Comparison of ENCODE assay signal across 23 cellular contexts in genomic region chr2:129912066-129912820, GRCh38.
DNase-seq lines count a peak whose midpoint lies in the region; ATAC-seq and TF ChIP-seq lines count a peak whose summit lies in the region.
"Had no signal": no experiment of that assay in that cellular context is flagged by ENCODE, and none has a peak within 500 bp of the region (broad histone marks: within the 10 kb centered on the region; RNA-seq: fewer than 3 reads in every experiment).

No MANE protein-coding gene starts in this region.

- H3K9me3 ChIP-seq in H9 (ENCODE audit: control insufficient read depth, low read depth, low read length) (no peaks in the 10 kb centered on the region), esophagus muscularis mucosa (peaks cover 0 to 6% (median 0%) of the 10 kb centered on the region in 4 donors), testis (no peaks in the 10 kb centered on the region)
- H3K9me3 ChIP-seq: Caco-2, SJSA1 had no signal

- H4K20me1 ChIP-seq in H9 (ENCODE audit: control insufficient read depth, insufficient read depth, insufficient read length): peaks cover 3% of the 10 kb centered on the region
- H4K20me1 ChIP-seq: BLaER1 treated with 17β-estradiol and CSF1 and Interleukin-3, amounts not matched to agents 10 nM and 100 nM had no signal

- H3K27me3 Mint-ChIP-seq in H9 (ENCODE audit: low read depth): peaks cover 8% of the 10 kb centered on the region
- peaks cover 19% of the 10 kb centered on the region for H3K27me3 Mint-ChIP-seq in chondrocyte (ENCODE audit: low read depth)
- H3K27me3 Mint-ChIP-seq: CD4-positive, alpha-beta memory T cell had no signal

- H3K27ac ChIP-seq in H9 (ENCODE audit: insufficient read length, low read depth, low read length) (no peak overlapping the region), esophagus muscularis mucosa (replicated peaks in 1 of 4) (no peak overlapping the region), testis (no peak overlapping the region)
- H3K27ac ChIP-seq: 22Rv1; BLaER1 treated with 17β-estradiol and CSF1 and Interleukin-3, amounts not matched to agents 10 nM and 100 nM; GM23248; SJSA1 had no signal

- peak; percentile 32 for DNase-seq in activated CD8-positive, alpha-beta memory T cell treated with anti-CD3 and anti-CD28 coated beads for 24 hours
- DNase-seq in activated CD8-positive, alpha-beta memory T cell treated with anti-CD3 and anti-CD28 coated beads, Interleukin-2, amount 50 U/mL, for 48 hours: no peak
- peak; percentile 23 for DNase-seq in H9
- DNase-seq in esophagus muscularis mucosa (ENCODE audit: extremely low spot score): peak; percentile 89
- peak; percentile 4 for DNase-seq in testis
- no peak for DNase-seq in chondrocyte (ENCODE audit: low spot score)
- no peak for DNase-seq in SKM-1 (lab: John Stamatoyannopoulos, UW; ENCODE audit: unreplicated experiment)
- DNase-seq: ACHN; CD4-positive, alpha-beta memory T cell; DMS 273 treated with DMSO at 0.1 percent for 48 hours; DMS79 treated with DMSO at 0.1 percent for 48 hours; GM23248; Kasumi-1; NCI-H1694; NCI-H2081; NCI-H2171; NCI-H524 treated with DMSO at 0.1 percent for 48 hours; OCI-M1 had no signal

- no peak overlapping the region for H2BK5ac ChIP-seq in H9 (ENCODE audit: insufficient read length, low read length)

- H3K9me3 Mint-ChIP-seq in H9: no peaks in the 10 kb centered on the region; a peak in 1 of 5 replicates
- H3K9me3 Mint-ChIP-seq in chondrocyte (ENCODE audit: low read depth): peaks cover 2% of the 10 kb centered on the region

- H2BK120ac ChIP-seq in H9 (ENCODE audit: low read depth, low read length, poor library complexity, severe bottlenecking): no peak overlapping the region

- H3K14ac ChIP-seq in H9 (ENCODE audit: insufficient read depth, low read length): peak overlapping the region; percentile 14; the same call in 1 of the 2 replicates

- no peaks in the 10 kb centered on the region for H3K79me2 ChIP-seq in H9 (ENCODE audit: insufficient read depth, low read length)

- H3K4me3 Mint-ChIP-seq in H9 (no peak overlapping the region), chondrocyte (ENCODE audit: unreplicated experiment) (no peak overlapping the region)
- H3K4me3 Mint-ChIP-seq: CD4-positive, alpha-beta memory T cell had no signal

- H3K36me3 ChIP-seq in esophagus muscularis mucosa (no peaks in the 10 kb centered on the region), testis (ENCODE audit: low read depth, missing control alignments) (no peaks in the 10 kb centered on the region)
- H3K36me3 ChIP-seq: BLaER1 treated with 17β-estradiol and CSF1 and Interleukin-3, amounts not matched to agents 10 nM and 100 nM; SJSA1 had no signal

- no peak overlapping the region for H4K5ac ChIP-seq in H9 (ENCODE audit: insufficient read length, low read depth, low read length)

- H3K4me2 ChIP-seq in H9 (ENCODE audit: insufficient read depth, insufficient read length, low read length): no peak overlapping the region
- H3K4me2 ChIP-seq: BLaER1 treated with 17β-estradiol and CSF1 and Interleukin-3, amounts not matched to agents 10 nM and 100 nM had no signal

- no peak overlapping the region for H3K56ac ChIP-seq in H9 (ENCODE audit: insufficient read length, low read depth, low read length)

- H3K27me3 ChIP-seq in H9 (ENCODE audit: insufficient read depth, low read length): no peaks in the 10 kb centered on the region; the same call in 1 of the 2 replicates
- H3K27me3 ChIP-seq in esophagus muscularis mucosa: peaks cover 0 to 7% (median 0%) of the 10 kb centered on the region in 4 donors
- no peaks in the 10 kb centered on the region for H3K27me3 ChIP-seq in testis
- H3K27me3 ChIP-seq: BLaER1 treated with 17β-estradiol and CSF1 and Interleukin-3, amounts not matched to agents 10 nM and 100 nM had no signal

- no peak overlapping the region for H2BK15ac ChIP-seq in H9 (ENCODE audit: low read depth, low read length)

- intact Hi-C loops in esophagus muscularis mucosa (cut with DNase I) (no loop called here), testis (cut with DNase I; ENCODE audit: low total_unique reads) (no loop called here)

- H3K79me1 ChIP-seq in H9 (ENCODE audit: insufficient read depth, low read depth, low read length, poor library complexity, severe bottlenecking): no peaks in the 10 kb centered on the region

- TF ChIP-seq CTCF in H9 (conservative IDR thresholded peaks at IDR 0.05) (no peak), esophagus muscularis mucosa (IDR thresholded peaks at IDR 0.05) (no peak), testis (IDR thresholded peaks at IDR 0.05) (no peak), chondrocyte (IDR thresholded peaks at IDR 0.05) (no peak)

- no peak overlapping the region for H3K23ac ChIP-seq in H9 (ENCODE audit: insufficient read length, low read depth, low read length)

- ATAC-seq in GM19397 (IDR thresholded peaks at IDR 0.05; ENCODE audit: unreplicated experiment): no peak

- no peak overlapping the region for H4K91ac ChIP-seq in H9 (ENCODE audit: insufficient read length, low read depth, low read length)

- no peak overlapping the region for H3K9ac ChIP-seq in H9 (ENCODE audit: extremely low read depth, insufficient read length, low read length)
- H3K9ac ChIP-seq: BLaER1 treated with 17β-estradiol and CSF1 and Interleukin-3, amounts not matched to agents 10 nM and 100 nM; GM23248 had no signal

- H3K27ac Mint-ChIP-seq in H9 (no peak overlapping the region), chondrocyte (ENCODE audit: unreplicated experiment) (no peak overlapping the region)
- H3K27ac Mint-ChIP-seq: CD4-positive, alpha-beta memory T cell had no signal

- TF ChIP-seq EP300 in esophagus muscularis mucosa (IDR thresholded peaks at IDR 0.05): no peak

- H3K36me3 Mint-ChIP-seq in H9 (ENCODE audit: insufficient read depth in 1 of 3, low read depth in 3 of 3): no peaks in the 10 kb centered on the region
- no peaks in the 10 kb centered on the region for H3K36me3 Mint-ChIP-seq in chondrocyte (ENCODE audit: low read depth)
- H3K36me3 Mint-ChIP-seq: CD4-positive, alpha-beta memory T cell had no signal

- H2AFZ ChIP-seq in H9 (ENCODE audit: low read length): no peak overlapping the region
- H2AFZ ChIP-seq: GM23248 had no signal

- no peak overlapping the region for H3K4me3 ChIP-seq in esophagus muscularis mucosa
- H3K4me3 ChIP-seq in testis: no peak overlapping the region
- H3K4me3 ChIP-seq: BLaER1 treated with 17β-estradiol and CSF1 and Interleukin-3, amounts not matched to agents 10 nM and 100 nM; GM23248; SJSA1 had no signal

- no peak overlapping the region for H3T11ph ChIP-seq in H9 (ENCODE audit: low read length)

- WGBS in H9 (ENCODE audit: extremely low coverage, insufficient read length, low lambda C conversion rate): no CpG with 5 or more reads among the region's 24 CpGs
- WGBS in esophagus muscularis mucosa: 95% methylated on average over 16 of the region's 24 CpGs
- 89 to 93% methylated on average over 13 to 24 of the region's 24 CpGs for WGBS in testis, 2 donors

- TF ChIP-seq POLR2A in esophagus muscularis mucosa (IDR thresholded peaks at IDR 0.05; ENCODE audit: low read depth) (no peak), testis (IDR thresholded peaks at IDR 0.05) (no peak)

- H3K23me2 ChIP-seq in H9 (ENCODE audit: insufficient read length, low read depth, low read length, poor library complexity, severe bottlenecking): no peaks in the 10 kb centered on the region

- H3K4me1 ChIP-seq in H9 (ENCODE audit: insufficient read depth, low read length) (no peaks in the 10 kb centered on the region), esophagus muscularis mucosa (no peaks in the 10 kb centered on the region), testis (no peaks in the 10 kb centered on the region)
- H3K4me1 ChIP-seq: Caco-2, SJSA1 had no signal

- no peak overlapping the region for H3K4ac ChIP-seq in H9 (ENCODE audit: low read depth, low read length)

- H4K8ac ChIP-seq in H9 (replicated peaks; ENCODE audit: insufficient read length, low read depth, low read length): no peak overlapping the region

- no peak overlapping the region for H3K18ac ChIP-seq in H9 (ENCODE audit: insufficient read length, low read depth, low read length)

- no peak overlapping the region for H2BK12ac ChIP-seq in H9 (ENCODE audit: insufficient read length, low read depth, low read length)

- H2AK5ac ChIP-seq in H9 (ENCODE audit: insufficient read length, low read length): no peak overlapping the region

- H3K4me1 Mint-ChIP-seq in H9: peaks cover 12 to 19% of the 10 kb centered on the region in 2 experiments
- no peaks in the 10 kb centered on the region for H3K4me1 Mint-ChIP-seq in chondrocyte (ENCODE audit: low read depth)
- H3K4me1 Mint-ChIP-seq: CD4-positive, alpha-beta memory T cell had no signal

- H2BK20ac ChIP-seq in H9 (ENCODE audit: low read depth, low read length, poor library complexity, severe bottlenecking): no peak overlapping the region

Comparison
In these comparisons a context has a peak if more than half of its experiments do, and no peak if none do; other contexts are left out.
1. DNase-seq: peak in activated CD8-positive, alpha-beta memory T cell treated with anti-CD3 and anti-CD28 coated beads for 24 hours (single experiment), H9 (single experiment), esophagus muscularis mucosa (single experiment) and testis (single experiment); none in activated CD8-positive, alpha-beta memory T cell treated with anti-CD3 and anti-CD28 coated beads, Interleukin-2, amount 50 U/mL, for 48 hours (single experiment), chondrocyte (single experiment) and SKM-1 (single experiment).